In the genomic region with DNA sequence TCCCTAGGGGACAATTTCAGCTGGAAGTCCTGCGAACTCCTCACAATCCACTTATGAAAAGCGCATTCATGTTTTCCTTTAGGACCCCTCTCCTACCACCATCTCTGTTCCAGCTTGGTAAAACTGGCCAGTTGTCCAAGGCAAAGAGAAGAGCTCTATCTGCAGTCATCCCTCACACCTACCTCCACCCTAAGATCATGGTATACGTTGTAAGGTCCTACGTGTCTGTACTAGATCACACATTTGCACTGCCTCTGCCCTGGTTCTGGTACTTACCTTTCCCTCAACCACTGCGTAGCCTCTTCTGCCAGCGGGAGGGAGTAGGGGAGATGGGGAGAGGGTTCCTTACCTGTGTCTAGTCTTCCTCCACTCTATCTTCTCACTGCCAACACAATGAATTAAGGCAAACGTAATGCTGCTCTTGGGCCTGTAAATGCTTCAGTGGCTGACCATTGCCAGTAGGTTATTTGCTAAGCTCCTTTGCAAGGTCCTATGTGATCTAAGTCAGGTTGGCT, we compare ENCODE assay signal across 8 cellular contexts. TPM values are rescaled to one million over a fixed set of nuclear protein-coding genes. Genes with fewer than 3 reads are reported as not detected.
DNase-seq lines count a peak whose midpoint lies in the region; ATAC-seq, FAIRE-seq and TF ChIP-seq lines count a peak whose summit lies in the region.

No MANE protein-coding gene starts in this region.

- WGBS in HUES64: 83% methylated on average over 5 of the region's 7 CpGs
- 81 to 84% methylated on average over 7 of the region's 7 CpGs for WGBS in thyroid gland, 2 donors

- H3K27ac ChIP-seq in HUES64 (ENCODE audit: low read depth, low read length) (peak overlapping the region; percentile 96), astrocyte (ENCODE audit: low read depth, low read length) (peak overlapping the region; percentile 89), thyroid gland (peak overlapping the region; percentile 85 to 93 (median 89))

- H3K79me2 ChIP-seq in astrocyte (ENCODE audit: insufficient read depth, low read length): peaks cover 37% of the 10 kb centered on the region

- peak overlapping the region; percentile 87 for H3K4me3 ChIP-seq in HUES64 (ENCODE audit: low read length)
- peak overlapping the region; percentile 91 for H3K4me3 ChIP-seq in astrocyte (ENCODE audit: insufficient read depth, low read depth, low read length)
- peak overlapping the region; percentile 91 for H3K4me3 ChIP-seq in kidney epithelial cell (ENCODE audit: low read depth, low read length)
- H3K4me3 ChIP-seq in thyroid gland (replicated peaks in 1 of 3): peak overlapping the region in 2 of 3 donors; percentile 37 to 95

- peak overlapping the region; percentile 99 for H2AFZ ChIP-seq in astrocyte (ENCODE audit: low read depth, low read length)

- H3K4me1 Mint-ChIP-seq in astrocyte (ENCODE audit: low read depth, unreplicated experiment): peaks cover 17% of the 10 kb centered on the region

- no peak for FAIRE-seq in astrocyte (lab: Jason Lieb, UNC)

- H3K4me3 Mint-ChIP-seq in astrocyte (ENCODE audit: unreplicated experiment): peak overlapping the region; percentile 94

- H3K4me1 ChIP-seq in HUES64 (ENCODE audit: insufficient read depth, low read length) (peaks cover 6% of the 10 kb centered on the region; the same call in 1 of the 2 replicates), astrocyte (ENCODE audit: insufficient read depth, low read length) (peaks cover 21% of the 10 kb centered on the region), thyroid gland (peaks cover 7 to 8% of the 10 kb centered on the region in 2 donors)

- peak overlapping the region; percentile 100 for H3K27ac Mint-ChIP-seq in astrocyte (ENCODE audit: unreplicated experiment)

- H3K4me2 ChIP-seq in astrocyte (ENCODE audit: low read length): peak overlapping the region; percentile 96

- no peak for TF ChIP-seq POLR2A in thyroid gland (IDR thresholded peaks at IDR 0.05)

- H3K36me3 ChIP-seq in HUES64 (ENCODE audit: insufficient read depth, low read length): peaks cover 18% of the 10 kb centered on the region
- peaks cover 4% of the 10 kb centered on the region for H3K36me3 ChIP-seq in astrocyte (ENCODE audit: insufficient read depth, low read length)
- H3K36me3 ChIP-seq in kidney epithelial cell (ENCODE audit: control insufficient read depth, insufficient read depth, low read length): no peaks in the 10 kb centered on the region
- no peaks in the 10 kb centered on the region for H3K36me3 ChIP-seq in thyroid gland

- H3K9me3 ChIP-seq in HUES64 (ENCODE audit: insufficient read depth, low read depth, low read length) (no peaks in the 10 kb centered on the region), astrocyte (ENCODE audit: insufficient read depth, low read depth, low read length) (no peaks in the 10 kb centered on the region), thyroid gland (no peaks in the 10 kb centered on the region)

- no peak for ATAC-seq in HG02885 (IDR thresholded peaks at IDR 0.05; ENCODE audit: poor library complexity, unreplicated experiment)

- H3K27me3 ChIP-seq in HUES64 (ENCODE audit: insufficient read depth, low read length) (no peaks in the 10 kb centered on the region), astrocyte (ENCODE audit: insufficient read depth, low read length) (no peaks in the 10 kb centered on the region), kidney epithelial cell (ENCODE audit: control insufficient read depth, insufficient read depth, low read length) (no peaks in the 10 kb centered on the region), thyroid gland (no peaks in the 10 kb centered on the region)

- no peaks in the 10 kb centered on the region for H3K9me3 Mint-ChIP-seq in astrocyte (ENCODE audit: unreplicated experiment)

- H3K27me3 Mint-ChIP-seq in astrocyte (ENCODE audit: low read depth, unreplicated experiment): no peaks in the 10 kb centered on the region

- intact Hi-C loops in thyroid gland (cut with DNase I): no loop called here

- no peak for TF ChIP-seq CTCF in astrocyte (IDR thresholded peaks at IDR 0.05; ENCODE audit: insufficient read depth, low read depth, low read length)
- TF ChIP-seq CTCF in kidney epithelial cell (IDR thresholded peaks at IDR 0.05; ENCODE audit: insufficient read depth, low read length, poor library complexity, severe bottlenecking): no peak
- TF ChIP-seq CTCF in thyroid gland (IDR thresholded peaks at IDR 0.05): no peak

- DNase-seq in AG08395 (ENCODE audit: low spot score) (peak; percentile 21), astrocyte (ENCODE audit: low read depth) (no peak), kidney epithelial cell (ENCODE audit: low read depth) (no peak), thyroid gland (no peak), NCI-H748 treated with DMSO at 0.1 percent for 48 hours (lab: John Stamatoyannopoulos, UW) (no peak), iPS-NIHi7 (ENCODE audit: extremely low spot score) (no peak)

- H3K9ac ChIP-seq in HUES64 (ENCODE audit: low read depth, low read length): peak overlapping the region; percentile 90
- H3K9ac ChIP-seq in astrocyte (ENCODE audit: low read length): peak overlapping the region; percentile 92

- no peaks in the 10 kb centered on the region for H3K36me3 Mint-ChIP-seq in astrocyte (ENCODE audit: low read depth, unreplicated experiment)

- no peaks in the 10 kb centered on the region for H4K20me1 ChIP-seq in astrocyte (ENCODE audit: insufficient read depth, low read length)

RNA-seq across cellular contexts. Expression of gene NUP133, which starts 0.7 kb away (rescaled TPM):
- polyA plus RNA-seq in HUES64 (2013, experiment 1 of 2): 38.5 TPM
- polyA plus RNA-seq in HUES64 (2013, experiment 2 of 2): 39.7 TPM
- total RNA-seq in astrocyte (34.4 and 35.1 TPM in 2 replicates), kidney epithelial cell (28.6 and 52.5 TPM in 2 replicates), thyroid gland (10 to 100 TPM; 29.6 to 40.7 (median 37.3) TPM)

RNA-seq across cellular contexts. Expression of gene ABCB10, which starts 49.6 kb away (rescaled TPM):
- 8.1 TPM for polyA plus RNA-seq in HUES64 (2013, experiment 1 of 2)
- polyA plus RNA-seq in HUES64 (2013, experiment 2 of 2): 8.9 TPM
- total RNA-seq in astrocyte: 16.4 and 19.7 TPM in 2 replicates
- 11.9 and 13.0 TPM in 2 replicates for total RNA-seq in kidney epithelial cell
- 10 to 100 TPM; 13.7 to 22.6 (median 17.8) TPM for total RNA-seq in thyroid gland
